Comparison of ENCODE assay signal across 8 cellular contexts in genomic region chr2:25362564-25363145, GRCh38. TPM values are rescaled to one million over a fixed set of nuclear protein-coding genes. Genes with fewer than 3 reads are reported as not detected.
DNase-seq lines count a peak whose midpoint lies in the region; ATAC-seq, FAIRE-seq and TF ChIP-seq lines count a peak whose summit lies in the region.

No MANE protein-coding gene starts in this region.

- TF ChIP-seq CTCF in GM06990 (IDR thresholded peaks at IDR 0.05; ENCODE audit: insufficient read depth, low read length, poor library complexity, severe bottlenecking) (no peak), parathyroid adenoma (IDR thresholded peaks at IDR 0.05) (no peak)
- TF ChIP-seq CTCF in activated CD8-positive, alpha-beta T cell treated with anti-CD3 and anti-CD28 coated beads for 36 hours (IDR thresholded peaks at IDR 0.05) = no peak

- no peak for FAIRE-seq in H54 (lab: Jason Lieb, UNC)

- WGBS in esophagus, 2 donors = 37 to 43% methylated on average over 19 of the region's 19 CpGs

- peak; percentile 87 for DNase-seq in GM06990 (ENCODE audit: extremely low read depth, insufficient read length)
- DNase-seq in Kasumi-1 (lab: John Stamatoyannopoulos, UW) = peak; percentile 77 to 86
- DNase-seq in activated CD8-positive, alpha-beta T cell treated with anti-CD3 and anti-CD28 coated beads for 36 hours = peak; percentile 82
- DNase-seq in H54 (ENCODE audit: insufficient read length, low spot score) = no peak
- no peak for DNase-seq in AG08396 (ENCODE audit: low spot score)

- peaks cover 3 to 5% of the 10 kb centered on the region in 2 donors for H3K4me1 ChIP-seq in esophagus (ENCODE audit: control insufficient read depth in 2 of 2, insufficient read depth in 2 of 2, low read length in 1 of 2)
- no peaks in the 10 kb centered on the region for H3K4me1 ChIP-seq in parathyroid adenoma

- no peaks in the 10 kb centered on the region for H3K79me2 ChIP-seq in parathyroid adenoma

- H3K4me1 Mint-ChIP-seq in activated CD8-positive, alpha-beta T cell treated with anti-CD3 and anti-CD28 coated beads for 36 hours (ENCODE audit: low read depth) = peaks cover 17% of the 10 kb centered on the region

- H3K9ac ChIP-seq in parathyroid adenoma = no peak overlapping the region

- H3K4me3 ChIP-seq in GM06990 (replicated peaks; ENCODE audit: low read depth, low read length) (peak overlapping the region; percentile 60), esophagus (ENCODE audit: low read depth in 1 of 2, low read length in 2 of 2) (peak overlapping the region; percentile 36 to 43), parathyroid adenoma (ENCODE audit: low read depth, low read length) (peak overlapping the region; percentile 44)

- peak overlapping the region; percentile 97 for H3K27ac Mint-ChIP-seq in activated CD8-positive, alpha-beta T cell treated with anti-CD3 and anti-CD28 coated beads for 36 hours

- peak overlapping the region; percentile 38 to 67 for H3K27ac ChIP-seq in esophagus (ENCODE audit: low read depth in 2 of 2, low read length in 1 of 2)
- peak overlapping the region; percentile 37 for H3K27ac ChIP-seq in parathyroid adenoma

- CTCF ChIA-PET in activated CD8-positive, alpha-beta T cell treated with anti-CD3 and anti-CD28 coated beads for 36 hours (lab: Charles Lee) = interaction anchor here (0.6 to 3.3 kb wide), 65 partner anchors 9 to 842 kb away, joined by 3 to 121 read pairs (median 4); partner anchors contain the start of gene DNMT3A

- intact Hi-C loops in activated CD8-positive, alpha-beta T cell treated with anti-CD3 and anti-CD28 coated beads for 36 hours (cut with micrococcal nuclease) = loop anchor here (1.0 kb wide), 1 partner anchor 14 kb away; no protein-coding TSS in a partner anchor

- H3K4me3 Mint-ChIP-seq in activated CD8-positive, alpha-beta T cell treated with anti-CD3 and anti-CD28 coated beads for 36 hours = peak overlapping the region; percentile 80

- no peaks in the 10 kb centered on the region for H3K27me3 ChIP-seq in GM06990 (replicated peaks; ENCODE audit: control insufficient read depth, insufficient read depth, low read length)
- H3K27me3 ChIP-seq in esophagus (ENCODE audit: control insufficient read depth in 1 of 2, insufficient read depth in 2 of 2, low read length in 2 of 2) = no peaks in the 10 kb centered on the region
- H3K27me3 ChIP-seq in parathyroid adenoma (ENCODE audit: control insufficient read depth, insufficient read depth, low read length) = no peaks in the 10 kb centered on the region

- no peaks in the 10 kb centered on the region for H3K36me3 Mint-ChIP-seq in activated CD8-positive, alpha-beta T cell treated with anti-CD3 and anti-CD28 coated beads for 36 hours (ENCODE audit: low read depth)

- no peak for TF ChIP-seq POLR2A in H54 (IDR thresholded peaks at IDR 0.05; ENCODE audit: low read depth, low read length)

- no peaks in the 10 kb centered on the region for H3K9me3 Mint-ChIP-seq in activated CD8-positive, alpha-beta T cell treated with anti-CD3 and anti-CD28 coated beads for 36 hours

- H3K36me3 ChIP-seq in GM06990 (ENCODE audit: control insufficient read depth, insufficient read depth, low read length) (no peaks in the 10 kb centered on the region), esophagus (ENCODE audit: control insufficient read depth in 2 of 2, insufficient read depth in 2 of 2, low read length in 1 of 2) (no peaks in the 10 kb centered on the region), parathyroid adenoma (ENCODE audit: control insufficient read depth, insufficient read depth, low read length) (no peaks in the 10 kb centered on the region)

- H3K9me3 ChIP-seq in esophagus (ENCODE audit: control insufficient read depth in 2 of 2, insufficient read depth in 1 of 2, low read depth in 1 of 2, low read length in 1 of 2) (no peaks in the 10 kb centered on the region), parathyroid adenoma (ENCODE audit: control insufficient read depth, low read length) (no peaks in the 10 kb centered on the region)

- peak overlapping the region; percentile 69 for H2AFZ ChIP-seq in parathyroid adenoma

- H3K27me3 Mint-ChIP-seq in activated CD8-positive, alpha-beta T cell treated with anti-CD3 and anti-CD28 coated beads for 36 hours = no peaks in the 10 kb centered on the region

- peak; percentile 77 for ATAC-seq in GM21576 (IDR thresholded peaks at IDR 0.05; ENCODE audit: unreplicated experiment)
- peak; percentile 75 for ATAC-seq in activated CD8-positive, alpha-beta T cell treated with anti-CD3 and anti-CD28 coated beads for 36 hours

- peak overlapping the region; percentile 68 for H3K4me2 ChIP-seq in parathyroid adenoma (ENCODE audit: low read length)

- POLR2A ChIA-PET in activated CD8-positive, alpha-beta T cell treated with anti-CD3 and anti-CD28 coated beads for 36 hours (lab: Charles Lee) = interaction anchor here (0.6 to 3.2 kb wide), 16 partner anchors 9 to 134 kb away, joined by 3 to 22 read pairs (median 4); no protein-coding TSS in a partner anchor

RNA-seq across cellular contexts. Expression of gene DNMT3A, which starts 20.9 kb away (rescaled TPM):
- total RNA-seq in activated CD8-positive, alpha-beta T cell treated with anti-CD3 and anti-CD28 coated beads for 36 hours = 10 to 100 TPM; 84.8 to 97.8 TPM
- polyA plus RNA-seq in esophagus = 1 to 10 TPM; 5.0 to 7.3 TPM

Comparison
In these comparisons a context has a peak if more than half of its experiments do, and no peak if none do; other contexts are left out.
1. DNase-seq: peak in GM06990 (single experiment), Kasumi-1 (2 of 2) and activated CD8-positive, alpha-beta T cell treated with anti-CD3 and anti-CD28 coated beads for 36 hours (single experiment); none in H54 (single experiment) and AG08396 (single experiment).
2. Peak in every context shown above with its lines, with median percentiles within 50 percentile points of each other: H3K4me3 ChIP-seq.